ENCODE assay signal across 8 cellular contexts in the genomic region with DNA sequence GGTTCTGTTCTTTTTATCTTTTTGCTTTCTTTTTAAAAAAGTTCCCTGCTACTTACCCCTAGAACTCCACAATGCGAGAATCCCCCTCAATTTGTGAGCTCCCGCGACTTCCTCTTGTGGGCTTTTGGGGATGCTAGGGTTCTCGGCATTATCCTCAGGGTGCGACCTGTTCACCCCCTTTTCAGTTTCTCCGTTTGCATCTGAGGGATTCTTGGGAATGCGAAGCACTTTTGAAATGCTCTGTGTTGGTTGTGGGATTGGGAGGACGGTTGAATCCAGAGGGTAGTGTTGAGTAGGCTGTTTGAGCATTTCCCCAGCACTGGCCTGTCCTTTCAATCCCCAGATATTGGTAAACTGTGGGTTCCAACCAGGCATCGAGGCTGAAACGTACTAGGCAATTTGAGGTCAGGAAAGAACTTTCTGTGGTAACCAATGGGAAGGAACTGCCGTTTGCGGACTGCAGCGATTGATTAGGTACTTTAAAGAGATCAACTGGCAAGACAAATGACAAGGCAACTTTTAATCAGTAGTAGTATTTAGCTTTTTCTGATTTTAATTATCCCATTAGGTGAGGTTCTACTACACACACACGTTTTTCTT. TPM values are rescaled to one million over a fixed set of nuclear protein-coding genes. Genes with fewer than 3 reads are reported as not detected.
DNase-seq lines count a peak whose midpoint lies in the region; ATAC-seq and TF ChIP-seq lines count a peak whose summit lies in the region.

No MANE protein-coding gene starts in this region.

- no peaks in the 10 kb centered on the region for H3K9me3 ChIP-seq in mesodermal cell (ENCODE audit: control insufficient read depth, low read length)

- peak overlapping the region; percentile 61 for H3K27ac ChIP-seq in 22Rv1
- peak overlapping the region; percentile 85 for H3K27ac ChIP-seq in mesodermal cell (ENCODE audit: low read depth, low read length, severe bottlenecking)

- WGBS in mesodermal cell (ENCODE audit: insufficient coverage in 2 of 2), 2 experiments = 17 to 22% methylated on average over 7 to 9 of the region's 14 CpGs

- TF ChIP-seq CTCF in 22Rv1 (IDR thresholded peaks at IDR 0.05) = no peak

- peaks cover 3% of the 10 kb centered on the region for H3K4me1 ChIP-seq in mesodermal cell (ENCODE audit: control insufficient read depth, insufficient read depth, low read length, poor library complexity, severe bottlenecking)

- H3K4me3 ChIP-seq in mesodermal cell (ENCODE audit: extremely low read depth, insufficient read depth, low read length, poor library complexity, severe bottlenecking) = peak overlapping the region; percentile 79

- H3K36me3 ChIP-seq in mesodermal cell (ENCODE audit: control insufficient read depth, insufficient read depth, low read length) = peaks cover 20% of the 10 kb centered on the region

- peak; percentile 22 for DNase-seq in RPMI8226
- peak; percentile 14 for DNase-seq in dedifferentiated amniotic fluid mesenchymal stem cell (ENCODE audit: extremely low spot score)
- no peak for DNase-seq in NCI-H1092 (lab: John Stamatoyannopoulos, UW)
- DNase-seq in mesenteric fat pad (ENCODE audit: low spot score) = no peak

- ATAC-seq in GM18498 (IDR thresholded peaks at IDR 0.05; ENCODE audit: unreplicated experiment) (peak; percentile 15), HG02981 (IDR thresholded peaks at IDR 0.05; ENCODE audit: unreplicated experiment) (peak; percentile 1)

RNA-seq across cellular contexts. Expression of a gene that starts 0.4 kb away (rescaled TPM):
- 12.8 TPM for polyA plus RNA-seq in mesodermal cell (2013, experiment 1 of 2)
- polyA plus RNA-seq in mesodermal cell (2013, experiment 2 of 2) = 15.2 TPM
- total RNA-seq in mesenteric fat pad = 7.4 TPM

RNA-seq across cellular contexts. Expression of a gene that starts 0.6 kb away (rescaled TPM):
- 82.2 TPM for polyA plus RNA-seq in mesodermal cell (2013, experiment 1 of 2)
- 98.8 TPM for polyA plus RNA-seq in mesodermal cell (2013, experiment 2 of 2)
- 108 TPM for total RNA-seq in mesenteric fat pad

Comparison
In these comparisons a context has a peak if more than half of its experiments do, and no peak if none do; other contexts are left out.
1. DNase-seq: peak in RPMI8226 (single experiment) and dedifferentiated amniotic fluid mesenchymal stem cell (single experiment); none in NCI-H1092 (single experiment) and mesenteric fat pad (single experiment).